Comparison of ENCODE assay signal across 18 cellular contexts in genomic region chr9:89640391-89640790, GRCh38. TPM values are rescaled to one million over a fixed set of nuclear protein-coding genes. Genes with fewer than 3 reads are reported as not detected.
DNase-seq lines count a peak whose midpoint lies in the region; ATAC-seq and TF ChIP-seq lines count a peak whose summit lies in the region.
"Had no signal": no experiment of that assay in that cellular context is flagged by ENCODE, and none has a peak within 500 bp of the region (broad histone marks: within the 10 kb centered on the region; RNA-seq: fewer than 3 reads in every experiment).

No MANE protein-coding gene starts in this region.

- no TSS peak for BruUV-seq in A673 (replicated peaks; lab: Mats Ljungman, UMichigan)

- H3K4me1 ChIP-seq in heart left ventricle = peaks cover 0 to 34% (median 23%) of the 10 kb centered on the region in 12 donors
- H3K4me1 ChIP-seq in trophoblast cell (ENCODE audit: control insufficient read depth in 1 of 2, insufficient read depth in 2 of 2, low read length in 2 of 2) = peaks cover 36 to 48% of the 10 kb centered on the region in 2 experiments
- H3K4me1 ChIP-seq in upper lobe of right lung = peaks cover 24% of the 10 kb centered on the region
- no peaks in the 10 kb centered on the region for H3K4me1 ChIP-seq in A673 (ENCODE audit: insufficient read depth, low read length, poor library complexity, severe bottlenecking)

- ATAC-seq in activated naive CD8-positive, alpha-beta T cell treated with anti-CD3 and anti-CD28 coated beads, Interleukin-2, amount 10 ng/mL, durations not matched to agents 7 days and 5 days (ENCODE audit: low read depth) = peak; percentile 7
- ATAC-seq in heart left ventricle = peak in 3 of 4 donors; percentile 46 to 74 (median 59)
- peak; percentile 65 for ATAC-seq in upper lobe of right lung
- no peak for ATAC-seq in HG03378 (IDR thresholded peaks at IDR 0.05; ENCODE audit: unreplicated experiment)
- ATAC-seq: T-cell had no signal

- H3K4me3 ChIP-seq in heart left ventricle = no peak overlapping the region
- H3K4me3 ChIP-seq in trophoblast cell (ENCODE audit: low read depth, low read length) = no peak overlapping the region
- H3K4me3 ChIP-seq in upper lobe of right lung = no peak overlapping the region
- no peak overlapping the region for H3K4me3 ChIP-seq in A673 (ENCODE audit: low read depth, low read length, poor library complexity, severe bottlenecking)
- H3K4me3 ChIP-seq: hepatocyte had no signal

- H4K91ac ChIP-seq in trophoblast cell (ENCODE audit: low read depth, low read length) = peak overlapping the region; percentile 55

- peaks cover under 1% of the 10 kb centered on the region for H3K27me3 Mint-ChIP-seq in activated naive CD8-positive, alpha-beta T cell treated with anti-CD3 and anti-CD28 coated beads, Interleukin-2, amount 10 ng/mL, durations not matched to agents 7 days and 5 days
- peaks cover 4% of the 10 kb centered on the region for H3K27me3 Mint-ChIP-seq in activated naive CD8-positive, alpha-beta T cell treated with anti-CD3 and anti-CD28 coated beads for 36 hours
- H3K27me3 Mint-ChIP-seq: CD4-positive, alpha-beta T cell; T-cell had no signal

- no peak overlapping the region for H3K9ac ChIP-seq in trophoblast cell (ENCODE audit: low read length)

- no peak for DNase-seq in activated naive CD8-positive, alpha-beta T cell treated with anti-CD3 and anti-CD28 coated beads, Interleukin-2, amount 10 ng/mL, durations not matched to agents 7 days and 5 days
- DNase-seq in activated naive CD8-positive, alpha-beta T cell treated with anti-CD3 and anti-CD28 coated beads for 36 hours = no peak
- DNase-seq in heart left ventricle (peak; percentile 40 to 74 (median 66)), trophoblast cell (no peak), upper lobe of right lung (no peak), GM03348 (ENCODE audit: low spot score) (no peak), A673 (ENCODE audit: low spot score) (no peak)
- DNase-seq: 8988T; activated B cell treated with CpG ODN at 0.5 μM for 24 hours; activated effector memory CD4-positive, alpha-beta T cell treated with Interleukin-2 at 50 U/mL for 16 hours; erythroblast; kidney glomerular epithelial cell; NCI-H2081 treated with DMSO at 0.1 percent for 48 hours; NCI-H82 had no signal

- peak overlapping the region; percentile 28 for H3K14ac ChIP-seq in trophoblast cell (ENCODE audit: low read length)

- peaks cover 9% of the 10 kb centered on the region for H3K4me1 Mint-ChIP-seq in activated naive CD8-positive, alpha-beta T cell treated with anti-CD3 and anti-CD28 coated beads, Interleukin-2, amount 10 ng/mL, durations not matched to agents 7 days and 5 days
- no peaks in the 10 kb centered on the region for H3K4me1 Mint-ChIP-seq in activated naive CD8-positive, alpha-beta T cell treated with anti-CD3 and anti-CD28 coated beads for 36 hours
- H3K4me1 Mint-ChIP-seq: activated B cell treated with CpG ODN at 0.5 μM for 24 hours, T-cell had no signal

- H3K4me3 Mint-ChIP-seq in activated naive CD8-positive, alpha-beta T cell treated with anti-CD3 and anti-CD28 coated beads, Interleukin-2, amount 10 ng/mL, durations not matched to agents 7 days and 5 days = no peak overlapping the region
- no peak overlapping the region for H3K4me3 Mint-ChIP-seq in activated naive CD8-positive, alpha-beta T cell treated with anti-CD3 and anti-CD28 coated beads for 36 hours
- H3K4me3 Mint-ChIP-seq: activated B cell treated with CpG ODN at 0.5 μM for 24 hours; CD4-positive, alpha-beta T cell; T-cell had no signal

- peak overlapping the region; percentile 2 for H2AK5ac ChIP-seq in trophoblast cell (ENCODE audit: low read length)

- no peak overlapping the region for H2AFZ ChIP-seq in trophoblast cell (ENCODE audit: insufficient read depth, low read length, poor library complexity)
- H2AFZ ChIP-seq: hepatocyte had no signal

- POLR2A ChIA-PET in activated naive CD8-positive, alpha-beta T cell treated with anti-CD3 and anti-CD28 coated beads, Interleukin-2, amount 10 ng/mL, durations not matched to agents 7 days and 5 days (lab: Charles Lee) = no interaction called here
- POLR2A ChIA-PET in A673 (lab: Charles Lee; ENCODE audit: low non-redundant PET) = no interaction called here

- CTCF ChIA-PET in A673 (lab: Charles Lee) = no interaction called here

- intact Hi-C loops in heart left ventricle (cut with DNase I) (no loop called here), upper lobe of right lung (cut with DNase I) (no loop called here), A673 (cut with micrococcal nuclease; ENCODE audit: unreplicated experiment) (no loop called here)

- H4K8ac ChIP-seq in trophoblast cell (ENCODE audit: low read depth, low read length) = no peak overlapping the region

- H3K9me3 Mint-ChIP-seq in activated naive CD8-positive, alpha-beta T cell treated with anti-CD3 and anti-CD28 coated beads, Interleukin-2, amount 10 ng/mL, durations not matched to agents 7 days and 5 days = peaks cover under 1% of the 10 kb centered on the region
- H3K9me3 Mint-ChIP-seq in activated naive CD8-positive, alpha-beta T cell treated with anti-CD3 and anti-CD28 coated beads for 36 hours = peaks cover under 1% of the 10 kb centered on the region
- H3K9me3 Mint-ChIP-seq: CD4-positive, alpha-beta T cell; T-cell had no signal

- H3K23ac ChIP-seq in trophoblast cell (ENCODE audit: low read length) = no peak overlapping the region

- H3K4me2 ChIP-seq in trophoblast cell (ENCODE audit: low read length) = no peak overlapping the region
- H3K4me2 ChIP-seq: hepatocyte had no signal

- WGBS in heart left ventricle, 4 donors = 74 to 81% (median 75%) methylated on average over 9 to 11 of the region's 11 CpGs
- WGBS in trophoblast cell (ENCODE audit: extremely low coverage, insufficient coverage, insufficient read length) = no CpG with 5 or more reads among the region's 11 CpGs

- H2BK5ac ChIP-seq in trophoblast cell (ENCODE audit: low read depth, low read length, poor library complexity) = no peak overlapping the region

- H2BK120ac ChIP-seq in trophoblast cell (ENCODE audit: insufficient read depth, low read length, poor library complexity) = peak overlapping the region; percentile 8

- peak overlapping the region; percentile 43 for H2BK12ac ChIP-seq in trophoblast cell (ENCODE audit: low read length)

- TF ChIP-seq CTCF in heart left ventricle (IDR thresholded peaks at IDR 0.05) (no peak), upper lobe of right lung (IDR thresholded peaks at IDR 0.05) (no peak), A673 (conservative IDR thresholded peaks at IDR 0.05; ENCODE audit: low read depth, low read length) (no peak)

- no peaks in the 10 kb centered on the region for H3K79me2 ChIP-seq in trophoblast cell (ENCODE audit: control insufficient read depth, insufficient read depth, low read length, poor library complexity)
- H3K79me2 ChIP-seq: hepatocyte had no signal

- no peak overlapping the region for H3K18ac ChIP-seq in trophoblast cell (ENCODE audit: low read length)

- H4K12ac ChIP-seq in trophoblast cell (ENCODE audit: low read depth, low read length) = no peak overlapping the region

- H3K27me3 ChIP-seq in heart left ventricle = no peaks in the 10 kb centered on the region
- no peaks in the 10 kb centered on the region for H3K27me3 ChIP-seq in trophoblast cell (ENCODE audit: insufficient read depth, low read length)
- no peaks in the 10 kb centered on the region for H3K27me3 ChIP-seq in upper lobe of right lung
- no peaks in the 10 kb centered on the region for H3K27me3 ChIP-seq in A673 (replicated peaks; ENCODE audit: insufficient read depth, low read depth, low read length, poor library complexity)
- H3K27me3 ChIP-seq: hepatocyte had no signal

- H3K79me1 ChIP-seq in trophoblast cell (ENCODE audit: low read length) = peaks cover 29% of the 10 kb centered on the region

- H3K27ac Mint-ChIP-seq in activated naive CD8-positive, alpha-beta T cell treated with anti-CD3 and anti-CD28 coated beads, Interleukin-2, amount 10 ng/mL, durations not matched to agents 7 days and 5 days = no peak overlapping the region
- H3K27ac Mint-ChIP-seq in activated naive CD8-positive, alpha-beta T cell treated with anti-CD3 and anti-CD28 coated beads for 36 hours = no peak overlapping the region
- H3K27ac Mint-ChIP-seq: activated B cell treated with CpG ODN at 0.5 μM for 24 hours; CD4-positive, alpha-beta T cell; T-cell had no signal

- no peaks in the 10 kb centered on the region for H3K36me3 ChIP-seq in heart left ventricle
- H3K36me3 ChIP-seq in trophoblast cell (ENCODE audit: control insufficient read depth in 1 of 2, insufficient read depth in 2 of 2, low read length in 2 of 2) = no peaks in the 10 kb centered on the region
- no peaks in the 10 kb centered on the region for H3K36me3 ChIP-seq in upper lobe of right lung
- H3K36me3 ChIP-seq in A673 (ENCODE audit: insufficient read depth, low read length, poor library complexity, severe bottlenecking) = no peaks in the 10 kb centered on the region

- H3K9me3 ChIP-seq in heart left ventricle (no peaks in the 10 kb centered on the region), trophoblast cell (ENCODE audit: insufficient read depth, low read depth, low read length) (peaks cover 2% of the 10 kb centered on the region), upper lobe of right lung (no peaks in the 10 kb centered on the region), A673 (ENCODE audit: low read depth, low read length, poor library complexity, severe bottlenecking) (no peaks in the 10 kb centered on the region)

- H3K27ac ChIP-seq in heart left ventricle (peak overlapping the region; percentile 18 to 87 (median 76)), trophoblast cell (ENCODE audit: low read depth, low read length) (no peak overlapping the region), upper lobe of right lung (peak overlapping the region; percentile 56), A673 (ENCODE audit: low read depth, low read length, poor library complexity, severe bottlenecking) (no peak overlapping the region)
- H3K27ac ChIP-seq: hepatocyte had no signal

- no peaks in the 10 kb centered on the region for H3K36me3 Mint-ChIP-seq in activated naive CD8-positive, alpha-beta T cell treated with anti-CD3 and anti-CD28 coated beads, Interleukin-2, amount 10 ng/mL, durations not matched to agents 7 days and 5 days
- no peaks in the 10 kb centered on the region for H3K36me3 Mint-ChIP-seq in activated naive CD8-positive, alpha-beta T cell treated with anti-CD3 and anti-CD28 coated beads for 36 hours
- H3K36me3 Mint-ChIP-seq: T-cell had no signal

- no peak overlapping the region for H3K4ac ChIP-seq in trophoblast cell (ENCODE audit: low read depth, low read length)

- no peak for TF ChIP-seq POLR2A in heart left ventricle (IDR thresholded peaks at IDR 0.05)

RNA-seq across cellular contexts. Expression of gene GADD45G, which starts 35.6 kb away (rescaled TPM):
- total RNA-seq in activated naive CD8-positive, alpha-beta T cell treated with anti-CD3 and anti-CD28 coated beads, Interleukin-2, amount 10 ng/mL, durations not matched to agents 7 days and 5 days = 10 to 100 TPM in 1 of 2 experiments, 1 to 10 TPM in 1; 8.9 to 10.1 TPM
- 1 to 10 TPM; 1.4 to 1.8 TPM for total RNA-seq in activated naive CD8-positive, alpha-beta T cell treated with anti-CD3 and anti-CD28 coated beads for 36 hours
- total RNA-seq in heart left ventricle = 10 to 100 TPM in 8 of 9 donors, 1 to 10 TPM in 1; 9.9 to 45.5 (median 13.2) TPM
- 100 to 1,000 TPM in 1 of 2 donors, 10 to 100 TPM in 1; 37.3 to 118 TPM for polyA plus RNA-seq in heart left ventricle
- polyA plus RNA-seq in trophoblast cell (2013) = 140 and 155 TPM in 2 replicates
- total RNA-seq in upper lobe of right lung = 19.8 TPM
- 0.39 and 0.98 TPM in 2 replicates for total RNA-seq in A673 (2021)

Comparison
In these comparisons a context has a peak if more than half of its experiments do, and no peak if none do; other contexts are left out.
1. DNase-seq: peak in heart left ventricle (5 of 5); none in activated naive CD8-positive, alpha-beta T cell treated with anti-CD3 and anti-CD28 coated beads, Interleukin-2, amount 10 ng/mL, durations not matched to agents 7 days and 5 days (single experiment), activated naive CD8-positive, alpha-beta T cell treated with anti-CD3 and anti-CD28 coated beads for 36 hours (single experiment), trophoblast cell (0 of 2), upper lobe of right lung (single experiment), GM03348 (single experiment) and A673 (single experiment).
2. H3K27ac ChIP-seq: peak in heart left ventricle (12 of 12) and upper lobe of right lung (single experiment); none in trophoblast cell (single experiment) and A673 (single experiment).